In the genomic region with DNA sequence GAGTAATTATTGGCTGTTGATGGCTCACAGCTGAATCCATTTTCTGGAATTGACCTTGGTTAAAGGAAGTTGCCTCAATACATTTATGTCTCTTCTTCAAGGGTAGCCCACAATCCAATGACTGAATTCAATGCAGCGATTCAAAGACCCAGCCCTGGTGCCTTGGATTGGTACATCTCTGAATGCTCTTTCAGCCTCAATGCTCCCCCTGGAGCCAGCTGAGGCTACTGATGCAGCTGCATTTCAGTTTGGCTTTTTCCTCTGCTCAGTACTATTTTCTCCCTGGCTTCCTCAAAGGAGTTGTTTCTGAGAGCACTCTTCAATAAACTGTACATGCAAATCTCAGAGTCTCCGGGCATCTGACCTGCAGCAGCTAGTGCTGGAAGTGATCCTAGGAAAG, we compare ENCODE assay signal across 23 cellular contexts. TPM values are rescaled to one million over a fixed set of nuclear protein-coding genes. Genes with fewer than 3 reads are reported as not detected.
DNase-seq lines count a peak whose midpoint lies in the region; ATAC-seq and TF ChIP-seq lines count a peak whose summit lies in the region.
"Had no signal": no experiment of that assay in that cellular context is flagged by ENCODE, and none has a peak within 500 bp of the region (broad histone marks: within the 10 kb centered on the region; RNA-seq: fewer than 3 reads in every experiment).

No MANE protein-coding gene starts in this region.

- H3K27me3 Mint-ChIP-seq in activated CD4-positive, alpha-beta T cell treated with anti-CD3 and anti-CD28 coated beads for 36 hours, result peaks cover 3% of the 10 kb centered on the region

- no peak overlapping the region for H3K27ac Mint-ChIP-seq in activated CD4-positive, alpha-beta T cell treated with anti-CD3 and anti-CD28 coated beads for 36 hours
- H3K27ac Mint-ChIP-seq: activated naive CD4-positive, alpha-beta T cell treated with anti-CD3 and anti-CD28 coated beads, Interleukin-2, amount 50 U/mL, for 24 hours; immature natural killer cell had no signal

- peaks cover 26% of the 10 kb centered on the region for H3K4me1 Mint-ChIP-seq in activated CD4-positive, alpha-beta T cell treated with anti-CD3 and anti-CD28 coated beads for 36 hours
- H3K4me1 Mint-ChIP-seq: immature natural killer cell had no signal

- no peaks in the 10 kb centered on the region for H3K36me3 Mint-ChIP-seq in activated CD4-positive, alpha-beta T cell treated with anti-CD3 and anti-CD28 coated beads for 36 hours (ENCODE audit: low read depth)
- H3K36me3 Mint-ChIP-seq: activated naive CD4-positive, alpha-beta T cell treated with anti-CD3 and anti-CD28 coated beads, Interleukin-2, amount 50 U/mL, for 24 hours had no signal

- CTCF ChIA-PET in activated CD4-positive, alpha-beta T cell treated with anti-CD3 and anti-CD28 coated beads for 36 hours (lab: Charles Lee), result no interaction called here

- peaks cover 0 to 3% (median 0%) of the 10 kb centered on the region in 45 donors for H3K27me3 ChIP-seq in dorsolateral prefrontal cortex
- H3K27me3 ChIP-seq: breast epithelium, sigmoid colon, tibial artery had no signal

- POLR2A ChIA-PET in activated CD4-positive, alpha-beta T cell treated with anti-CD3 and anti-CD28 coated beads for 36 hours (lab: Charles Lee), result no interaction called here

- ATAC-seq in activated CD4-positive, alpha-beta T cell treated with anti-CD3 and anti-CD28 coated beads for 36 hours, result no peak
- no peak for ATAC-seq in GM19467 (IDR thresholded peaks at IDR 0.05; ENCODE audit: unreplicated experiment)

- intact Hi-C loops in activated CD4-positive, alpha-beta T cell treated with anti-CD3 and anti-CD28 coated beads for 36 hours (cut with DNase I, micrococcal nuclease), result loop anchor here in 1 of 2 experiments (10.0 kb wide), 1 partner anchor 846 kb away; no protein-coding TSS in a partner anchor
- intact Hi-C loops in dorsolateral prefrontal cortex (cut with DNase I), result no loop called here

- DNase-seq in activated CD4-positive, alpha-beta T cell treated with anti-CD3 and anti-CD28 coated beads for 36 hours, result peak; percentile 13
- no peak for DNase-seq in activated CD4-positive, alpha-beta T cell treated with anti-CD3 and anti-CD28 coated beads for 1 hour
- DNase-seq in NCI-H69 (lab: John Stamatoyannopoulos, UW) (peak; percentile 6), epithelial cell of proximal tubule (ENCODE audit: low read depth) (no peak), retinal pigment epithelial cell (ENCODE audit: low read depth) (no peak), dorsolateral prefrontal cortex (no peak), superior temporal gyrus (ENCODE audit: extremely low spot score) (no peak)
- DNase-seq: effector CD8-positive, alpha-beta T cell; foreskin fibroblast; H7; immature natural killer cell; IMR-90; mesenchymal stem cell; NCI-H1417 treated with DMSO at 0.1 percent for 48 hours; NCI-H510A treated with DMSO at 0.1 percent for 48 hours; sigmoid colon; stimulated activated CD4-positive, alpha-beta T cell treated with anti-CD3 and anti-CD28 coated beads, Interleukin-4, amount 100 ng/mL, for 24 hours; T-helper 1 cell; tibial artery had no signal

- TF ChIP-seq CTCF in epithelial cell of proximal tubule (conservative IDR thresholded peaks at IDR 0.05; ENCODE audit: low read depth, low read length), result peak; percentile 17
- TF ChIP-seq CTCF in retinal pigment epithelial cell (conservative IDR thresholded peaks at IDR 0.05; ENCODE audit: low read depth, low read length), result peak; percentile 47
- TF ChIP-seq CTCF in dorsolateral prefrontal cortex (IDR thresholded peaks at IDR 0.05 in 54 of 56, conservative IDR thresholded peaks at IDR 0.05 in 2 of 56; ENCODE audit: low read depth in 1 of 56, partially characterized antibody in 56 of 56), result peak in 9 of 56 donors; percentile 8 to 23 (median 16)

- no peaks in the 10 kb centered on the region for H3K9me3 Mint-ChIP-seq in activated CD4-positive, alpha-beta T cell treated with anti-CD3 and anti-CD28 coated beads for 36 hours (ENCODE audit: low read depth)
- H3K9me3 Mint-ChIP-seq: activated naive CD4-positive, alpha-beta T cell treated with anti-CD3 and anti-CD28 coated beads, Interleukin-2, amount 50 U/mL, for 24 hours had no signal

- H3K4me3 ChIP-seq in epithelial cell of proximal tubule (ENCODE audit: low read depth, low read length) (no peak overlapping the region), retinal pigment epithelial cell (ENCODE audit: low read length) (no peak overlapping the region), dorsolateral prefrontal cortex (no peak overlapping the region)
- H3K4me3 ChIP-seq: breast epithelium, sigmoid colon, tibial artery had no signal

- no peak overlapping the region for H3K4me3 Mint-ChIP-seq in activated CD4-positive, alpha-beta T cell treated with anti-CD3 and anti-CD28 coated beads for 36 hours
- H3K4me3 Mint-ChIP-seq: activated naive CD4-positive, alpha-beta T cell treated with anti-CD3 and anti-CD28 coated beads, Interleukin-2, amount 50 U/mL, for 24 hours; immature natural killer cell had no signal

- H3K27ac ChIP-seq in dorsolateral prefrontal cortex, result no peak overlapping the region
- H3K27ac ChIP-seq: breast epithelium, sigmoid colon, tibial artery had no signal

RNA-seq across cellular contexts. Expression of a gene that starts 0.6 kb away (rescaled TPM):
- not detected for total RNA-seq in activated CD4-positive, alpha-beta T cell treated with anti-CD3 and anti-CD28 coated beads for 36 hours
- not detected in 2 replicates for total RNA-seq in epithelial cell of proximal tubule
- total RNA-seq in dorsolateral prefrontal cortex, result under 1 TPM in 2 of 120 experiments, not detected in 118; 0.47 to 0.56 TPM
- total RNA-seq: breast epithelium, H7, IMR-90, RPMI7951, sigmoid colon had no signal

Comparison
In these comparisons a context has a peak if more than half of its experiments do, and no peak if none do; other contexts are left out.
1. DNase-seq: peak in activated CD4-positive, alpha-beta T cell treated with anti-CD3 and anti-CD28 coated beads for 36 hours (single experiment) and NCI-H69 (single experiment); none in activated CD4-positive, alpha-beta T cell treated with anti-CD3 and anti-CD28 coated beads for 1 hour (single experiment), epithelial cell of proximal tubule (single experiment), retinal pigment epithelial cell (single experiment), dorsolateral prefrontal cortex (0 of 10) and superior temporal gyrus (single experiment).